Comparison of ENCODE assay signal across 19 cellular contexts in the genomic region with DNA sequence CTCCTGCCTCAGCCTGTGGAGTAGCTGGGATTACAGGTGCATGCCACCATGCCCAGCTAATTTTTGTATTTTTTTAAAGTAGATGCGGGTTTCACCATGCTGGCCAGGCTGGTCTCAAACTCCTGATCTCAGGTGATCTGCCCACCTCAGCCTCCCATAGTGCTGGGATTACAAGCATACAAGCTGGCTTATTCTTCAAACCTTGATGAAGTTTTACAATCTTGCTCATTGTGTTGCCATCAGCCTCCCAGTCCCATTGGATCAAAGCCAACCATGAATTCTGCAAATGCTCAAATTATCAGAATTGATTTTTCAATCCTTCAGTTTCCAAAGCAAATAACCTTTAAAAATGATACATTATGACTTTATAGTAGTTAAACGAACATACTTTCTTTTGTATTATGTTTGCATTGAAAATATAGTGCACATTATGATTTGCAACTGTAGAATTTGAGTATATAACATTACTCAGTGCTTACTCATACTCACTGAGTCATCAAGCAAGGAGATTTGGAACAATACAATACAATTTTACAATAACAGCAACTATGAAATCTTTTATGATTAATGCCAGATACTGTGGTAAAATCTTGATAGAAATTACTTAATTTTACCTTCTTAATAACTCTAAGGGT.
A peak's percentile ranks its signal among the peaks of the same experiment; 100 is the strongest.
DNase-seq lines count a peak whose midpoint lies in the region; ATAC-seq, FAIRE-seq and TF ChIP-seq lines count a peak whose summit lies in the region.
"Had no signal": no experiment of that assay in that cellular context is flagged by ENCODE, and none has a peak within 500 bp of the region (broad histone marks: within the 10 kb centered on the region; RNA-seq: fewer than 3 reads in every experiment).

No MANE protein-coding gene starts in this region.

- no peak overlapping the region for H3K27ac ChIP-seq in suprapubic skin
- H3K27ac ChIP-seq: ovary, transverse colon had no signal

- no peak for TF ChIP-seq EP300 in suprapubic skin (IDR thresholded peaks at IDR 0.05)

- ATAC-seq in esophagus mucosa = peak; percentile 64
- ATAC-seq: natural killer cell had no signal

- DNase-seq in HPDE6-E6E7 (ENCODE audit: extremely low spot score) (peak; percentile 31), RCC 7860 (ENCODE audit: low spot score) (peak; percentile 11), suprapubic skin (ENCODE audit: low spot score in 2 of 2) (no peak), HUDEP-2 (lab: John Stamatoyannopoulos, UW; ENCODE audit: unreplicated experiment in 76 of 76) (no peak)
- no peak for DNase-seq in stimulated activated CD8-positive, alpha-beta memory T cell treated with anti-CD3 and anti-CD28 coated beads, Interleukin-4, amount 100 ng/mL, for 48 hours
- DNase-seq: activated CD4-positive, alpha-beta T cell treated with anti-CD3 and anti-CD28 coated beads for 4 hours; activated effector memory CD4-positive, alpha-beta T cell treated with Interleukin-2 at 50 U/mL for 16 hours; AML-193; effector CD4-positive, alpha-beta T cell; MG63; natural killer cell; NCI-H187 treated with DMSO at 0.1 percent for 48 hours; ovary; stimulated activated CD4-positive, alpha-beta T cell treated with anti-CD3 and anti-CD28 coated beads, Interleukin-1b, Interleukin-23, amount 100 ng/mL, for 48 hours; stimulated activated naive CD4-positive, alpha-beta T cell treated with Interleukin-2 at 50 U/mL for 16 hours; transverse colon had no signal

- H3K4me2 ChIP-seq in skeletal muscle satellite cell (ENCODE audit: low read length) = peak overlapping the region; percentile 5

- peaks cover 14% of the 10 kb centered on the region for H3K4me1 ChIP-seq in skeletal muscle satellite cell (ENCODE audit: control insufficient read depth, insufficient read depth, low read length)
- H3K4me1 ChIP-seq in suprapubic skin = no peaks in the 10 kb centered on the region
- H3K4me1 ChIP-seq: transverse colon had no signal

- no peak for TF ChIP-seq POLR2A in suprapubic skin (IDR thresholded peaks at IDR 0.05)

- 77% methylated on average over 2 of the region's 2 CpGs for WGBS in suprapubic skin

- H3K27me3 ChIP-seq in skeletal muscle satellite cell (ENCODE audit: control insufficient read depth, insufficient read depth, low read length) = no peaks in the 10 kb centered on the region
- no peaks in the 10 kb centered on the region for H3K27me3 ChIP-seq in suprapubic skin
- H3K27me3 ChIP-seq: MG63, ovary, transverse colon had no signal

- H3K9me3 ChIP-seq in skeletal muscle satellite cell (replicated peaks; ENCODE audit: low read length) = no peaks in the 10 kb centered on the region
- no peaks in the 10 kb centered on the region for H3K9me3 ChIP-seq in suprapubic skin
- H3K9me3 ChIP-seq: ovary, transverse colon had no signal

- no peak overlapping the region for H3K4me3 ChIP-seq in skeletal muscle satellite cell (ENCODE audit: low read length)
- H3K4me3 ChIP-seq in suprapubic skin = no peak overlapping the region
- H3K4me3 ChIP-seq: MG63, ovary, transverse colon had no signal

- no peak for TF ChIP-seq CTCF in suprapubic skin (IDR thresholded peaks at IDR 0.05)

- no peak for FAIRE-seq in RCC 7860 (lab: Jason Lieb, UNC)
- FAIRE-seq: GM18507 had no signal

- H3K9ac ChIP-seq in skeletal muscle satellite cell (ENCODE audit: low read depth, low read length) = no peak overlapping the region

- H3K36me3 ChIP-seq in skeletal muscle satellite cell (ENCODE audit: insufficient read depth, low read length) (no peaks in the 10 kb centered on the region), suprapubic skin (no peaks in the 10 kb centered on the region)
- H3K36me3 ChIP-seq: MG63, ovary, transverse colon had no signal

Comparison
In these comparisons a context has a peak if more than half of its experiments do, and no peak if none do; other contexts are left out.
1. DNase-seq: peak in HPDE6-E6E7 (single experiment) and RCC 7860 (single experiment); none in suprapubic skin (0 of 2), HUDEP-2 (0 of 76) and stimulated activated CD8-positive, alpha-beta memory T cell treated with anti-CD3 and anti-CD28 coated beads, Interleukin-4, amount 100 ng/mL, for 48 hours (single experiment).